In the genomic region with DNA sequence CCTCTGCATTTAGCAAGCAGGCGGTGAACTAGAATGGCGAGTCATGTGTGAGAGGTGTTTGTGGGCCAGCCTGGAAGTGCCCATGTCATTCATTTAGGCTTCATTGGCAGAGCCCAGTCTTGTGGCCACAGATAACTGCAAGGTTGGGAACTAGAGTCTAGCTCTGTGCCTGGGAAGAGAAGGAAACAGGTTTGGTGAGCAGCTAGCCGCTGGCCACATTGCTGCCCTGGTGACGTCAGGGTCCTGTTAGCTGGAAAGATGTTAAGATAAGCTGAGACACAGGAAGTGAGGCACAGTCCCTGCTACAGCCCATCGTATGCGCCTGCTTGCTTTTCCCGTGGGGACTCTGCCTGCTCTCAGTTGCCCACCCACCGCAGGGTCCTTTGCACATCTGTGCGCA, we compare ENCODE assay signal across 1 cellular context.
TF ChIP-seq lines count a peak whose summit lies in the region.

No MANE protein-coding gene starts in this region.

TF ChIP-seq in HEK293, 187 proteins besides CTCF, POLR2A, EP300 and RAD21 (continued from another document):
- TF ChIP-seq, protein P1, sequence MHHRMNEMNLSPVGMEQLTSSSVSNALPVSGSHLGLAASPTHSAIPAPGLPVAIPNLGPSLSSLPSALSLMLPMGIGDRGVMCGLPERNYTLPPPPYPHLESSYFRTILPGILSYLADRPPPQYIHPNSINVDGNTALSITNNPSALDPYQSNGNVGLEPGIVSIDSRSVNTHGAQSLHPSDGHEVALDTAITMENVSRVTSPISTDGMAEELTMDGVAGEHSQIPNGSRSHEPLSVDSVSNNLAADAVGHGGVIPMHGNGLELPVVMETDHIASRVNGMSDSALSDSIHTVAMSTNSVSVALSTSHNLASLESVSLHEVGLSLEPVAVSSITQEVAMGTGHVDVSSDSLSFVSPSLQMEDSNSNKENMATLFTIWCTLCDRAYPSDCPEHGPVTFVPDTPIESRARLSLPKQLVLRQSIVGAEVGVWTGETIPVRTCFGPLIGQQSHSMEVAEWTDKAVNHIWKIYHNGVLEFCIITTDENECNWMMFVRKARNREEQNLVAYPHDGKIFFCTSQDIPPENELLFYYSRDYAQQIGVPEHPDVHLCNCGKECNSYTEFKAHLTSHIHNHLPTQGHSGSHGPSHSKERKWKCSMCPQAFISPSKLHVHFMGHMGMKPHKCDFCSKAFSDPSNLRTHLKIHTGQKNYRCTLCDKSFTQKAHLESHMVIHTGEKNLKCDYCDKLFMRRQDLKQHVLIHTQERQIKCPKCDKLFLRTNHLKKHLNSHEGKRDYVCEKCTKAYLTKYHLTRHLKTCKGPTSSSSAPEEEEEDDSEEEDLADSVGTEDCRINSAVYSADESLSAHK (tag by site-specific recombination; IDR thresholded peaks at IDR 0.05) = no peak
